9 cellular contexts compared by ENCODE assay signal in genomic region chr15:78422571-78423340, GRCh38. TPM values are rescaled to one million over a fixed set of nuclear protein-coding genes. Genes with fewer than 3 reads are reported as not detected.
DNase-seq lines count a peak whose midpoint lies in the region; ATAC-seq and TF ChIP-seq lines count a peak whose summit lies in the region.
"Had no signal": no experiment of that assay in that cellular context is flagged by ENCODE, and none has a peak within 500 bp of the region (broad histone marks: within the 10 kb centered on the region; RNA-seq: fewer than 3 reads in every experiment).

No MANE protein-coding gene starts in this region.

- no peak overlapping the region for H3K4ac ChIP-seq in neuronal stem cell (ENCODE audit: low read length)

- TF ChIP-seq CTCF in fibroblast of mammary gland (conservative IDR thresholded peaks at IDR 0.05; ENCODE audit: control insufficient read depth, insufficient read depth, low read depth, low read length) (peak; percentile 96), thyroid gland (IDR thresholded peaks at IDR 0.05) (peak; percentile 73 to 93 (median 86))

- H3K9me3 ChIP-seq in Karpas-422 (ENCODE audit: low read length), result no peaks in the 10 kb centered on the region
- H3K9me3 ChIP-seq in neuronal stem cell (replicated peaks in 1 of 2; ENCODE audit: control insufficient read depth in 2 of 2, insufficient read depth in 1 of 2, low read depth in 1 of 2, low read length in 2 of 2), result peaks cover 0 to 11% of the 10 kb centered on the region in 2 donors
- no peaks in the 10 kb centered on the region for H3K9me3 ChIP-seq in thyroid gland

- no peak overlapping the region for H4K8ac ChIP-seq in neuronal stem cell (ENCODE audit: low read depth, low read length)

- H2AK5ac ChIP-seq in neuronal stem cell (ENCODE audit: low read depth, low read length), result peak overlapping the region; percentile 3

- no peak overlapping the region for H3K4me3 ChIP-seq in Karpas-422 (ENCODE audit: low read length)
- H3K4me3 ChIP-seq in fibroblast of mammary gland (ENCODE audit: control insufficient read depth, low read depth, low read length), result no peak overlapping the region
- H3K4me3 ChIP-seq in neuronal stem cell (ENCODE audit: low read length in 2 of 2), result no peak overlapping the region
- H3K4me3 ChIP-seq in thyroid gland (replicated peaks in 1 of 3), result no peak overlapping the region
- H3K4me3 ChIP-seq: SK-N-MC had no signal

- H4K20me1 ChIP-seq in Karpas-422 (ENCODE audit: insufficient read depth, low read depth, low read length), result no peaks in the 10 kb centered on the region

- no peak for TF ChIP-seq POLR2A in thyroid gland (IDR thresholded peaks at IDR 0.05)

- no peaks in the 10 kb centered on the region for H3K79me1 ChIP-seq in neuronal stem cell (ENCODE audit: low read depth, low read length)

- H3K27ac ChIP-seq in Karpas-422 (ENCODE audit: low read length) (no peak overlapping the region), neuronal stem cell (replicated peaks; ENCODE audit: low read length) (no peak overlapping the region), thyroid gland (no peak overlapping the region)
- H3K27ac ChIP-seq: SK-N-MC had no signal

- WGBS in neuronal stem cell (ENCODE audit: extremely low coverage in 2 of 2, insufficient read length in 2 of 2, insufficient replicate concordance in 1 of 2), 2 donors, result no CpG with 5 or more reads among the region's 12 CpGs
- 52 to 56% methylated on average over 12 of the region's 12 CpGs for WGBS in thyroid gland, 2 donors

- H2BK120ac ChIP-seq in neuronal stem cell (ENCODE audit: low read depth, low read length), result no peak overlapping the region

- H3K9ac ChIP-seq in Karpas-422 (ENCODE audit: low read length) (no peak overlapping the region), neuronal stem cell (ENCODE audit: low read depth, low read length, poor library complexity) (peak overlapping the region; percentile 51)

- H3K36me3 ChIP-seq in Karpas-422 (ENCODE audit: insufficient read depth, low read length), result no peaks in the 10 kb centered on the region
- no peaks in the 10 kb centered on the region for H3K36me3 ChIP-seq in neuronal stem cell (replicated peaks in 1 of 2; ENCODE audit: control insufficient read depth in 2 of 2, insufficient read depth in 2 of 2, low read length in 2 of 2)
- no peaks in the 10 kb centered on the region for H3K36me3 ChIP-seq in thyroid gland

- H3K4me1 ChIP-seq in Karpas-422 (ENCODE audit: low read length) (no peaks in the 10 kb centered on the region), neuronal stem cell (ENCODE audit: control insufficient read depth in 2 of 2, insufficient read depth in 1 of 2, low read depth in 1 of 2, low read length in 2 of 2) (peaks cover 0 to 5% of the 10 kb centered on the region in 2 donors), thyroid gland (no peaks in the 10 kb centered on the region)

- no peak overlapping the region for H2BK5ac ChIP-seq in neuronal stem cell (ENCODE audit: low read length)

- intact Hi-C loops in thyroid gland (cut with DNase I), result loop anchor here (2.0 to 10.0 kb wide), 2 partner anchors 62 to 114 kb away; no protein-coding TSS in a partner anchor

- no peak for ATAC-seq in HG02642 (IDR thresholded peaks at IDR 0.05; ENCODE audit: poor library complexity, unreplicated experiment)

- no peak overlapping the region for H3K18ac ChIP-seq in neuronal stem cell (ENCODE audit: low read length)

- no peaks in the 10 kb centered on the region for H3K79me2 ChIP-seq in Karpas-422 (ENCODE audit: low read length)

- peak; percentile 22 for DNase-seq in DMS153 (lab: John Stamatoyannopoulos, UW)
- peak; percentile 86 for DNase-seq in Karpas-422
- DNase-seq in RPMI7951 (ENCODE audit: low read depth), result peak; percentile 54
- peak; percentile 61 to 71 for DNase-seq in activated T-cell treated with anti-CD3 and anti-CD28 coated beads, Interleukin-2, amount 50 U/mL, for 48 hours
- peak; percentile 56 for DNase-seq in fibroblast of mammary gland (ENCODE audit: low read depth)
- peak; percentile 55 for DNase-seq in neuronal stem cell (ENCODE audit: low spot score)
- peak; percentile 63 to 74 for DNase-seq in thyroid gland

- H2AFZ ChIP-seq in Karpas-422 (ENCODE audit: low read length) (no peak overlapping the region), neuronal stem cell (ENCODE audit: low read length) (peak overlapping the region; percentile 3)

- no peak overlapping the region for H3K14ac ChIP-seq in neuronal stem cell (ENCODE audit: low read length)

- no peaks in the 10 kb centered on the region for H3K9me2 ChIP-seq in Karpas-422 (replicated peaks; ENCODE audit: insufficient read depth, low read length)

- no peak overlapping the region for H2BK12ac ChIP-seq in neuronal stem cell (ENCODE audit: low read length)

- H3K4me2 ChIP-seq in Karpas-422 (ENCODE audit: low read depth, low read length, poor library complexity, severe bottlenecking) (no peak overlapping the region), neuronal stem cell (ENCODE audit: insufficient read depth, low read length, poor library complexity, severe bottlenecking) (no peak overlapping the region)

- H3K27me3 ChIP-seq in Karpas-422 (ENCODE audit: low read length) (no peaks in the 10 kb centered on the region), neuronal stem cell (ENCODE audit: control insufficient read depth in 3 of 3, insufficient read depth in 3 of 3, low read depth in 1 of 3, low read length in 3 of 3) (no peaks in the 10 kb centered on the region), thyroid gland (no peaks in the 10 kb centered on the region)

- H3K23ac ChIP-seq in neuronal stem cell (ENCODE audit: low read depth, low read length, poor library complexity), result no peak overlapping the region

- H2BK15ac ChIP-seq in neuronal stem cell (ENCODE audit: low read length), result no peak overlapping the region

- H4K91ac ChIP-seq in neuronal stem cell (ENCODE audit: low read depth, low read length, poor library complexity), result no peak overlapping the region

RNA-seq across cellular contexts. Expression of gene IREB2, which starts 15.3 kb away (rescaled TPM):
- 25.1 and 36.2 TPM in 2 replicates for total RNA-seq in Karpas-422 (2014; rRNA removed; shearing (Covaris generic); ENCODE audit: low replicate concordance)
- total RNA-seq in RPMI7951 (2014; rRNA removed; shearing (Covaris generic)), result 18.2 and 24.3 TPM in 2 replicates
- 32.6 TPM for polyA plus RNA-seq in neuronal stem cell (2013, experiment 1 of 2)
- 34.8 TPM for polyA plus RNA-seq in neuronal stem cell (2013, experiment 2 of 2)
- total RNA-seq in thyroid gland, result 10 to 100 TPM; 40.7 to 71.5 (median 51.0) TPM

Comparison
In these comparisons a context has a peak if more than half of its experiments do, and no peak if none do; other contexts are left out.
1. DNase-seq: peak in every context shown above with its lines; median percentile 86 in Karpas-422; 68 in thyroid gland; 66 in activated T-cell treated with anti-CD3 and anti-CD28 coated beads, Interleukin-2, amount 50 U/mL, for 48 hours; 56 in fibroblast of mammary gland; 55 in neuronal stem cell; 54 in RPMI7951; 22 in DMS153.